24 cellular contexts compared by ENCODE assay signal in genomic region chr7:103154042-103154441, GRCh38.
"Had no signal": no experiment of that assay in that cellular context is flagged by ENCODE, and none has a peak within 500 bp of the region (broad histone marks: within the 10 kb centered on the region; RNA-seq: fewer than 3 reads in every experiment).

No MANE protein-coding gene starts in this region.

- H3K36me3 Mint-ChIP-seq: natural killer cell had no signal

- H3K9me3 ChIP-seq: esophagus muscularis mucosa, left ventricle myocardium inferior, neutrophil, ovary, prostate gland, spleen, tibial artery had no signal

- DNase-seq: activated B cell treated with CpG ODN at 0.5 μM for 24 hours; activated CD4-positive, alpha-beta T cell treated with anti-CD3 and anti-CD28 coated beads for 36 hours; activated CD4-positive, alpha-beta T cell treated with anti-CD3 and anti-CD28 coated beads, Interleukin-2, amount 50 U/mL, for 4 hours; activated CD8-positive, alpha-beta memory T cell treated with anti-CD3 and anti-CD28 coated beads for 24 hours; activated naive CD4-positive, alpha-beta T cell treated with Interleukin-2 at 50 U/mL for 16 hours; activated naive CD8-positive, alpha-beta T cell treated with anti-CD3 and anti-CD28 coated beads for 36 hours; activated T-cell treated with anti-CD3 and anti-CD28 coated beads, Interleukin-2, amount 50 U/mL, for 48 hours; central memory CD4-positive, alpha-beta T cell; effector memory CD4-positive, alpha-beta T cell; hippocampal formation; kidney glomerular epithelial cell; left ventricle myocardium inferior; mammary epithelial cell; midbrain; natural killer cell; ovary; spleen; stimulated activated CD4-positive, alpha-beta T cell treated with anti-CD3 and anti-CD28 coated beads, Interleukin-4, amount 100 ng/mL, for 24 hours; stimulated activated naive CD8-positive, alpha-beta T cell treated with anti-CD3 and anti-CD28 coated beads, Interleukin-15, amount 100 ng/mL, for 72 hours; T-helper 9 cell; tibial artery had no signal

- H3K27ac Mint-ChIP-seq: activated B cell treated with CpG ODN at 0.5 μM for 24 hours; activated CD4-positive, alpha-beta T cell treated with anti-CD3 and anti-CD28 coated beads for 36 hours; activated naive CD8-positive, alpha-beta T cell treated with anti-CD3 and anti-CD28 coated beads for 36 hours had no signal

- H3K4me3 Mint-ChIP-seq: activated B cell treated with CpG ODN at 0.5 μM for 24 hours; activated CD4-positive, alpha-beta T cell treated with anti-CD3 and anti-CD28 coated beads for 36 hours; activated naive CD8-positive, alpha-beta T cell treated with anti-CD3 and anti-CD28 coated beads for 36 hours; natural killer cell; stimulated activated naive CD8-positive, alpha-beta T cell treated with anti-CD3 and anti-CD28 coated beads, Interleukin-15, amount 100 ng/mL, for 72 hours had no signal

- ATAC-seq: activated CD4-positive, alpha-beta T cell treated with anti-CD3 and anti-CD28 coated beads for 36 hours; natural killer cell; stimulated activated naive CD8-positive, alpha-beta T cell treated with anti-CD3 and anti-CD28 coated beads, Interleukin-15, amount 100 ng/mL, for 72 hours had no signal

- H3K27me3 Mint-ChIP-seq: activated B cell treated with CpG ODN at 0.5 μM for 24 hours; activated naive CD8-positive, alpha-beta T cell treated with anti-CD3 and anti-CD28 coated beads for 36 hours; stimulated activated naive CD8-positive, alpha-beta T cell treated with anti-CD3 and anti-CD28 coated beads, Interleukin-15, amount 100 ng/mL, for 72 hours had no signal
